Comparison of ENCODE assay signal across 8 cellular contexts in genomic region chr11:2377511-2378443, GRCh38. TPM values are rescaled to one million over a fixed set of nuclear protein-coding genes. Genes with fewer than 3 reads are reported as not detected.
DNase-seq lines count a peak whose midpoint lies in the region; ATAC-seq and TF ChIP-seq lines count a peak whose summit lies in the region.

No MANE protein-coding gene starts in this region.

- no peaks in the 10 kb centered on the region for H3K4me1 ChIP-seq in HUES64 (ENCODE audit: insufficient read depth, low read length)

- peak; percentile 57 for ATAC-seq in activated CD4-positive, alpha-beta T cell treated with anti-CD3 and anti-CD28 coated beads for 36 hours
- ATAC-seq in GM19455 (IDR thresholded peaks at IDR 0.05; ENCODE audit: unreplicated experiment), result no peak

- H3K9me3 Mint-ChIP-seq in activated CD4-positive, alpha-beta T cell treated with anti-CD3 and anti-CD28 coated beads for 36 hours (ENCODE audit: low read depth), result no peaks in the 10 kb centered on the region

- H3K4me3 Mint-ChIP-seq in activated CD4-positive, alpha-beta T cell treated with anti-CD3 and anti-CD28 coated beads for 36 hours, result peak overlapping the region; percentile 86

- DNase-seq in NCI-H82 (lab: John Stamatoyannopoulos, UW), result peak; percentile 63
- no peak for DNase-seq in NCI-H82 treated with DMSO at 0.1 percent for 48 hours (lab: John Stamatoyannopoulos, UW; ENCODE audit: unreplicated experiment)
- DNase-seq in activated CD4-positive, alpha-beta T cell treated with anti-CD3 and anti-CD28 coated beads for 36 hours, result peak; percentile 80
- DNase-seq in coronary artery (ENCODE audit: low spot score), result no peak
- peak; percentile 62 to 95 for DNase-seq in lower leg skin (ENCODE audit: low spot score in 2 of 2)
- peak; percentile 32 to 60 (median 38) for DNase-seq in stimulated activated CD4-positive, alpha-beta T cell treated with anti-CD3 and anti-CD28 coated beads, TNF-alpha, amount 100 ng/mL, for 24 hours (ENCODE audit: low read depth in 3 of 3)

- H3K36me3 Mint-ChIP-seq in activated CD4-positive, alpha-beta T cell treated with anti-CD3 and anti-CD28 coated beads for 36 hours (ENCODE audit: low read depth), result peaks cover 1% of the 10 kb centered on the region

- POLR2A ChIA-PET in activated CD4-positive, alpha-beta T cell treated with anti-CD3 and anti-CD28 coated beads for 36 hours (lab: Charles Lee), result interaction anchor here (0.5 to 2.6 kb wide), 7 partner anchors 9 to 301 kb away, joined by 3 to 16 read pairs (median 5); partner anchors contain the start of genes KCNQ1 and TSSC4

- peak overlapping the region; percentile 75 for H3K27ac Mint-ChIP-seq in activated CD4-positive, alpha-beta T cell treated with anti-CD3 and anti-CD28 coated beads for 36 hours

- intact Hi-C loops in activated CD4-positive, alpha-beta T cell treated with anti-CD3 and anti-CD28 coated beads for 36 hours (cut with DNase I, micrococcal nuclease), result loop anchor here (1.0 to 5.0 kb wide), 5 partner anchors 23 to 1045 kb away; partner anchors contain the start of genes TSSC4 (in 2 of the 2), CDKN1C (in 1 of the 2) and TRPM5 (in 1 of the 2)
- intact Hi-C loops in lower leg skin (cut with DNase I; ENCODE audit: low total_unique reads), result no loop called here

- H3K36me3 ChIP-seq in HUES64 (ENCODE audit: insufficient read depth, low read length), result 0 out of 2 replicates have a peak, but pooled peaks cover 2% of the 10 kb centered on the region

- WGBS in HUES64, result under 1% methylated on average over 88 of the region's 88 CpGs
- 0 to 1% methylated on average over 5 to 48 of the region's 88 CpGs for WGBS in lower leg skin, 2 donors

- H3K9ac ChIP-seq in HUES64 (ENCODE audit: low read depth, low read length), result peak overlapping the region; percentile 87

- CTCF ChIA-PET in activated CD4-positive, alpha-beta T cell treated with anti-CD3 and anti-CD28 coated beads for 36 hours (lab: Charles Lee), result interaction anchor here (0.6 to 2.4 kb wide), 4 partner anchors 23 to 611 kb away, joined by 3 to 6 read pairs (median 4); partner anchors contain the start of gene TSSC4

- TF ChIP-seq POLR2A in lower leg skin (IDR thresholded peaks at IDR 0.05), result no peak

- no peaks in the 10 kb centered on the region for H3K27me3 Mint-ChIP-seq in activated CD4-positive, alpha-beta T cell treated with anti-CD3 and anti-CD28 coated beads for 36 hours

- peak overlapping the region; percentile 73 for H3K27ac ChIP-seq in HUES64 (ENCODE audit: low read depth, low read length)
- peak overlapping the region; percentile 95 to 100 for H3K27ac ChIP-seq in coronary artery

- H3K4me3 ChIP-seq in HUES64 (ENCODE audit: low read length) (peak overlapping the region; percentile 98), coronary artery (peak overlapping the region; percentile 84), lower leg skin (ENCODE audit: low read depth, poor library complexity, severe bottlenecking) (peak overlapping the region; percentile 94)

- TF ChIP-seq CTCF in coronary artery (IDR thresholded peaks at IDR 0.05) (no peak), lower leg skin (IDR thresholded peaks at IDR 0.05) (no peak)

- no peaks in the 10 kb centered on the region for H3K9me3 ChIP-seq in HUES64 (ENCODE audit: insufficient read depth, low read depth, low read length)

- H3K27me3 ChIP-seq in HUES64 (ENCODE audit: insufficient read depth, low read length), result 0 out of 2 replicates have a peak, but pooled peaks cover 6% of the 10 kb centered on the region

- H3K4me1 Mint-ChIP-seq in activated CD4-positive, alpha-beta T cell treated with anti-CD3 and anti-CD28 coated beads for 36 hours, result peaks cover 28% of the 10 kb centered on the region

RNA-seq across cellular contexts. Expression of gene CD81, which starts 0.7 kb away (rescaled TPM):
- 166 TPM for polyA plus RNA-seq in HUES64 (2013, experiment 1 of 2)
- polyA plus RNA-seq in HUES64 (2013, experiment 2 of 2), result 179 TPM
- total RNA-seq in activated CD4-positive, alpha-beta T cell treated with anti-CD3 and anti-CD28 coated beads for 36 hours, result 100 to 1,000 TPM; 118 to 145 TPM
- 100 to 1,000 TPM; 189 to 337 (median 250) TPM for total RNA-seq in lower leg skin

RNA-seq across cellular contexts. Expression of gene TSSC4, which starts 22.8 kb away (rescaled TPM):
- 25.8 TPM for polyA plus RNA-seq in HUES64 (2013, experiment 1 of 2)
- 23.5 TPM for polyA plus RNA-seq in HUES64 (2013, experiment 2 of 2)
- 10 to 100 TPM; 19.8 to 38.4 TPM for total RNA-seq in activated CD4-positive, alpha-beta T cell treated with anti-CD3 and anti-CD28 coated beads for 36 hours
- total RNA-seq in lower leg skin, result 10 to 100 TPM; 45.6 to 58.7 (median 55.8) TPM

Comparison
In these comparisons a context has a peak if more than half of its experiments do, and no peak if none do; other contexts are left out.
1. DNase-seq: peak in NCI-H82 (single experiment), activated CD4-positive, alpha-beta T cell treated with anti-CD3 and anti-CD28 coated beads for 36 hours (single experiment), lower leg skin (2 of 2) and stimulated activated CD4-positive, alpha-beta T cell treated with anti-CD3 and anti-CD28 coated beads, TNF-alpha, amount 100 ng/mL, for 24 hours (3 of 3); none in NCI-H82 treated with DMSO at 0.1 percent for 48 hours (single experiment) and coronary artery (single experiment).
2. Peak in every context shown above with its lines, with median percentiles within 50 percentile points of each other: H3K4me3 ChIP-seq.